ENCODE assay signal across 18 cellular contexts in the genomic region with DNA sequence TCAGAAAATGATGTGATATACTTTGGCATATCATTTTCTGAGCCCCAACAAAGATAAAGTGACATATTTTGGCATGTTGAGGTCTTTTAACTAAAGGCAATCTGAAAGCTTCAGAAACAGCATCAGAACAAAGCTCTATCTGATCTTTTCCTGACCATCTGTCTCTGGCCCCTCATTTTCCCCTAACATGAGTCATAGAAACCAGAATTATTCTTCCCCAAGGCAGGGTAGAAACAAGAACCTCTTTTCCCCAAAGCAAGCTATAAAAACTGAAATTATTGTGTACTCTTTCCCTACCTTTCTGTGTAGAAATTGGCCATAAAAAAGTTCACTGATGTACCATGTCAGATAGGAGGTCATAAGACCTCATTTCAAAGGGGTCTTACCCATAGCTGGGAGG.
"Had no signal": no experiment of that assay in that cellular context is flagged by ENCODE, and none has a peak within 500 bp of the region (broad histone marks: within the 10 kb centered on the region; RNA-seq: fewer than 3 reads in every experiment).

No MANE protein-coding gene starts in this region.

- DNase-seq: activated CD4-positive, alpha-beta memory T cell treated with anti-CD3 and anti-CD28 coated beads for 36 hours; activated CD4-positive, alpha-beta T cell treated with anti-CD3 and anti-CD28 coated beads for 48 hours; activated effector memory CD4-positive, alpha-beta T cell treated with Interleukin-2 at 50 U/mL for 16 hours; activated naive CD4-positive, alpha-beta T cell treated with anti-CD3 and anti-CD28 coated beads for 36 hours; activated T-cell treated with anti-CD3 and anti-CD28 coated beads, Interleukin-2, amount 50 U/mL, for 72 hours; amygdala; colonic mucosa; dorsolateral prefrontal cortex; heart left ventricle; midbrain; retina; sigmoid colon; stimulated activated CD4-positive, alpha-beta T cell treated with anti-CD3 and anti-CD28 coated beads, Interleukin-15, amount 100 ng/mL, for 24 hours; transverse colon; uterus had no signal

- ATAC-seq: activated T-cell treated with anti-CD3 and anti-CD28 coated beads, Interleukin-2, amount 50 U/mL, for 72 hours; gastroesophageal sphincter; heart left ventricle; natural killer cell treated with Interleukin-12 subunit alpha and Interleukin-12 subunit beta and Interleukin-15 and Interleukin-18, amount 100 ng/mL, for 72 hours; stimulated activated memory B cell treated with anti-CD40 and anti-IgM and Interleukin-4, amounts not matched to agents 10 μg/mL and 1 μg/mL and 100 μg/mL, for 72 hours had no signal
